ENCODE assay signal across 9 cellular contexts in the genomic region with DNA sequence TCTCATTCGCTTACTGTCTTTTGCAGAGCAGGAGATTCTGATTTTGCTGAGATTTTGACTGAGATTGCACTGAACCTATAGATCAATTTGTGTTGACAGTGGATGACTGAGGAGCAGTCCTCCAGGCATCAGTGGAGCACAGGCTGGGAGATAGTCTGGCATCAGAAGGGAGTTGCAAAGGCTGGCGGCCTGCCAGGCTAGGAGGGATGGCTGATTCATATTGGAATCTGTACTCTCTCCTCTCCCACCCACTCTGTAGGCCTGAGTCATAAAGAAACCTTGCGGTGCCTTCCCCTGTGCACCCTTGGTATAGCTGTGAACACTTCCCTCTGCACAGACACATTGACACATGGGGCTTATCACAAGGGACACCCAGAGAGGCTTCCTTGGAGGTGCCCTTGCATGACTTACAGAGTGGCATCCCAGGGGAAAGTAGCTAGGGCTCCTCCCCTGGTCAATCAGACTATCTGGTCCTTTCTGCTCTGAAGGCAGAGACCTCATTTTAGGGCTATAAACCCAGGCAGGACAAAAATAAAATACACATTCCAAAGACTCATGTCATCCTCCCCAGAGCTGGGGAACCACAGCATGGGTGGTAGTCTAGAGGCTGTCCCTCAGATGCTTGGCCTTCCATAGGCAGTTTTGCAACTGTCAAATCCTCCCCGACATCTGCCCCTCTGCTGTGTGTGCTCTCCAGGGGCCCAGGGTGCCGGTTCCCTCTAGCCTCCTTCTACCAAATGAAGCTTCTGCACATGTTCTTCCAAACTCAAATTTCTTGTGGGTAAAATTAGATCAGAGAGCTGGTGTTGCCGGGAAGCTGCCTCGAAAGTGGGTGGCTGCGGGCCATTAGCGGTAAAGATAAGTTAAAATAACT. TPM values are rescaled to one million over a fixed set of nuclear protein-coding genes. Genes with fewer than 3 reads are reported as not detected.
DNase-seq lines count a peak whose midpoint lies in the region; ATAC-seq and TF ChIP-seq lines count a peak whose summit lies in the region.
"Had no signal": no experiment of that assay in that cellular context is flagged by ENCODE, and none has a peak within 500 bp of the region (broad histone marks: within the 10 kb centered on the region; RNA-seq: fewer than 3 reads in every experiment).

No MANE protein-coding gene starts in this region.

- H3K9me2 ChIP-seq in hepatocyte (replicated peaks; ENCODE audit: insufficient read depth), result no peaks in the 10 kb centered on the region

- no peak for TF ChIP-seq CTCF in hepatocyte (IDR thresholded peaks at IDR 0.05; ENCODE audit: poor library complexity)

- peaks cover 2 to 3% of the 10 kb centered on the region in 2 donors for H3K9me3 Mint-ChIP-seq in activated naive CD4-positive, alpha-beta T cell treated with anti-CD3 and anti-CD28 coated beads, Interleukin-2, amount 50 U/mL, for 72 hours

- WGBS in hepatocyte (ENCODE audit: low lambda C conversion rate, missing lambda C conversion rate), result 56% methylated on average over 9 of the region's 9 CpGs

- no peak overlapping the region for H3K27ac Mint-ChIP-seq in activated naive CD4-positive, alpha-beta T cell treated with anti-CD3 and anti-CD28 coated beads, Interleukin-2, amount 50 U/mL, for 72 hours

- peak; percentile 100 for ATAC-seq in HG02973 (IDR thresholded peaks at IDR 0.05; ENCODE audit: unreplicated experiment)
- ATAC-seq in activated naive CD4-positive, alpha-beta T cell treated with anti-CD3 and anti-CD28 coated beads, Interleukin-2, amount 50 U/mL, for 72 hours, result peak; percentile 100

- H3K4me1 ChIP-seq in hepatocyte (ENCODE audit: insufficient read depth), result peaks cover 15% of the 10 kb centered on the region

- DNase-seq in DMS53 (lab: John Stamatoyannopoulos, UW) (peak; percentile 34), DMS53 treated with DMSO at 0.1 percent for 48 hours (lab: John Stamatoyannopoulos, UW; ENCODE audit: unreplicated experiment) (no peak), RKO (ENCODE audit: low spot score) (peak; percentile 87), hepatocyte (ENCODE audit: low spot score) (peak; percentile 92), DMS153 treated with DMSO at 0.1 percent for 48 hours (lab: John Stamatoyannopoulos, UW; ENCODE audit: unreplicated experiment) (no peak)
- DNase-seq in activated naive CD4-positive, alpha-beta T cell treated with anti-CD3 and anti-CD28 coated beads, Interleukin-2, amount 50 U/mL, for 72 hours (ENCODE audit: low spot score in 2 of 2), result peak; percentile 85 to 88
- peak; percentile 89 for DNase-seq in stimulated activated CD4-positive, alpha-beta T cell treated with anti-CD3 and anti-CD28 coated beads, Interleukin-4, amount 100 ng/mL, for 24 hours

- peaks cover 0 to 3% of the 10 kb centered on the region in 2 donors for H3K36me3 Mint-ChIP-seq in activated naive CD4-positive, alpha-beta T cell treated with anti-CD3 and anti-CD28 coated beads, Interleukin-2, amount 50 U/mL, for 72 hours

- peak overlapping the region; percentile 25 for H3K4me2 ChIP-seq in hepatocyte

- H3K36me3 ChIP-seq in hepatocyte (replicated peaks; ENCODE audit: insufficient read depth, low read depth), result no peaks in the 10 kb centered on the region

- no peak overlapping the region for H3K4me3 ChIP-seq in hepatocyte

- no peaks in the 10 kb centered on the region for H4K20me1 ChIP-seq in hepatocyte (ENCODE audit: insufficient read depth, poor library complexity, severe bottlenecking)

- no peaks in the 10 kb centered on the region for H3K9me3 ChIP-seq in hepatocyte (ENCODE audit: low read depth)

- H3K27me3 ChIP-seq in hepatocyte, result no peaks in the 10 kb centered on the region

- H2AFZ ChIP-seq in hepatocyte, result no peak overlapping the region

- peak overlapping the region; percentile 57 for H3K27ac ChIP-seq in hepatocyte
- H3K27ac ChIP-seq: 22Rv1 had no signal

- no peaks in the 10 kb centered on the region for H3K79me2 ChIP-seq in hepatocyte

RNA-seq across cellular contexts. Expression of a gene that starts 37.4 kb away (rescaled TPM):
- 1 to 10 TPM in 1 of 2 donors, under 1 TPM in 1; 0.82 to 1.4 TPM for total RNA-seq in activated naive CD4-positive, alpha-beta T cell treated with anti-CD3 and anti-CD28 coated beads, Interleukin-2, amount 50 U/mL, for 72 hours
- 7.7 and 8.8 TPM in 2 replicates for total RNA-seq in hepatocyte
- 13.5 and 14.2 TPM in 2 replicates for polyA plus RNA-seq in hepatocyte

Comparison
In these comparisons a context has a peak if more than half of its experiments do, and no peak if none do; other contexts are left out.
1. DNase-seq: peak in DMS53 (single experiment), RKO (single experiment), activated naive CD4-positive, alpha-beta T cell treated with anti-CD3 and anti-CD28 coated beads, Interleukin-2, amount 50 U/mL, for 72 hours (2 of 2), hepatocyte (single experiment) and stimulated activated CD4-positive, alpha-beta T cell treated with anti-CD3 and anti-CD28 coated beads, Interleukin-4, amount 100 ng/mL, for 24 hours (single experiment); none in DMS53 treated with DMSO at 0.1 percent for 48 hours (single experiment) and DMS153 treated with DMSO at 0.1 percent for 48 hours (single experiment).